In genomic region chr19:58558623-58559274, GRCh38 we compare ENCODE assay signal across 1 cellular context.
A peak's percentile ranks its signal among the peaks of the same experiment; 100 is the strongest.
TF ChIP-seq lines count a peak whose summit lies in the region.

No MANE protein-coding gene starts in this region.

TF ChIP-seq in HEK293, 187 proteins besides CTCF, POLR2A, EP300 and RAD21 (continued from another document):
- peak; percentile 82; the same call in 1 of the 2 replicates for TF ChIP-seq ZBTB20 (tag by site-specific recombination; IDR thresholded peaks at IDR 0.05)
- no peak for TF ChIP-seq ZNF354C (tag by site-specific recombination; IDR thresholded peaks at IDR 0.05; ENCODE audit: borderline replicate concordance, low read depth)
- no peak for TF ChIP-seq ZNF266 (tag by site-specific recombination; IDR thresholded peaks at IDR 0.05; ENCODE audit: low read depth)
- peak; percentile 75 for TF ChIP-seq ZNF341 (tag by site-specific recombination; IDR thresholded peaks at IDR 0.05; ENCODE audit: low read depth)
- no peak for TF ChIP-seq ZNF223 (tag by site-specific recombination; IDR thresholded peaks at IDR 0.05)
- TF ChIP-seq ZNF10 (tag by site-specific recombination; IDR thresholded peaks at IDR 0.05), result no peak; the same call in 1 of the 2 replicates
- peak; percentile 97 for TF ChIP-seq PBX3 (CRISPR knock-in tag; IDR thresholded peaks at IDR 0.05)
- TF ChIP-seq ZNF2 (tag by site-specific recombination; IDR thresholded peaks at IDR 0.05), result no peak; the same call in 1 of the 2 replicates
- TF ChIP-seq ZNF133 (tag by site-specific recombination; IDR thresholded peaks at IDR 0.05), result no peak
- 0 out of 2 replicates have a peak, but pooled peaks have one; percentile 41 for TF ChIP-seq GLI4 (tag by site-specific recombination; IDR thresholded peaks at IDR 0.05)
- peak; percentile 72; the same call in 1 of the 2 replicates for TF ChIP-seq ZBTB21 (tag by site-specific recombination; IDR thresholded peaks at IDR 0.05)
- peak; percentile 73 for TF ChIP-seq SP2 (tag by site-specific recombination; IDR thresholded peaks at IDR 0.05)
- TF ChIP-seq SP3 (tag by site-specific recombination; IDR thresholded peaks at IDR 0.05), result peak; percentile 46
- no peak for TF ChIP-seq ZNF146 (tag by site-specific recombination; IDR thresholded peaks at IDR 0.05)
- TF ChIP-seq ZBTB49 (tag by site-specific recombination; IDR thresholded peaks at IDR 0.05; ENCODE audit: low read depth), result no peak
- no peak for TF ChIP-seq ZNF404 (tag by site-specific recombination; IDR thresholded peaks at IDR 0.05)
- peak; percentile 43; the same call in 1 of the 2 replicates for TF ChIP-seq ZFP37 (tag by site-specific recombination; IDR thresholded peaks at IDR 0.05)
- TF ChIP-seq ZBTB26 (tag by site-specific recombination; optimal IDR thresholded peaks at IDR 0.05), result peak; percentile 72
- 0 out of 2 replicates have a peak, but pooled peaks have one; percentile 25 for TF ChIP-seq ZBTB44 (tag by site-specific recombination; IDR thresholded peaks at IDR 0.05)
- peak; percentile 59 for TF ChIP-seq ZXDB (tag by site-specific recombination; IDR thresholded peaks at IDR 0.05)
